1 cellular context compared by ENCODE assay signal in the genomic region with DNA sequence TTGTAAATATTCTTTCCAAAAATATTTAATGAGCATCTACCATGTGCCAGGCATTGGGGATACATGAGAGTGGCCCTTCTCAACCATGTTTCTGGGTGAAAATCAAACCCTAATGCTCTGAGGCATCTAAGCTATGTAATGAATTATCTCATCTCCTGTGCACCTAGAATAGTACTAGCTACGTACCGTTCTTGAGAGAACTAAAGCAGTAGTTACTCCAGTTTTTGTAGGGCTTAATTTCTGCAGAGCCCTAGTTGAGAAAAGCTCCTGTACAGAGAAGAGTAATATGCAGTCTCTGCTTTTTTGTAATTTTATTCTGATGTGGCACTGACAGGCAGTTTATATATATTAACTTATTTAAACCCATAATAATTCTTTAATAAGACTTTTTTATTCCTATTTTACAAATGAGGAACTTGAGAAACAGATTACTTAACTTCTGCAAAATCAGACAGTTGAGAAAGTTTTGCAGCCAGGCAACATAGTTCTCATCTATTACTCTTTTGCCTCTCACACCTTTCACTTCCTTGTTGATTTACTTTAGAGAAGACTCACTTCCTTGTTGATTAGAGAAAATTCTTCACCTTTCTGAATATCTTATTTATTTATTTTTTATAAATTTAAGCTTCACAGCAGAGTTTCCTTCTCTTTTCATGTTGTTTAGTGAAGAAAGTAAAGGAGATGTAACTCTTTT.
TF ChIP-seq lines count a peak whose summit lies in the region.

No MANE protein-coding gene starts in this region.

TF ChIP-seq in SK-N-SH treated with all-trans-retinoic acid at 6 μM for 48 hours, 23 proteins besides CTCF, POLR2A, EP300 and RAD21 (continued from another document):
- no peak for TF ChIP-seq ZFP30 (CRISPR knock-in tag; IDR thresholded peaks at IDR 0.05)
- TF ChIP-seq, protein P1, sequence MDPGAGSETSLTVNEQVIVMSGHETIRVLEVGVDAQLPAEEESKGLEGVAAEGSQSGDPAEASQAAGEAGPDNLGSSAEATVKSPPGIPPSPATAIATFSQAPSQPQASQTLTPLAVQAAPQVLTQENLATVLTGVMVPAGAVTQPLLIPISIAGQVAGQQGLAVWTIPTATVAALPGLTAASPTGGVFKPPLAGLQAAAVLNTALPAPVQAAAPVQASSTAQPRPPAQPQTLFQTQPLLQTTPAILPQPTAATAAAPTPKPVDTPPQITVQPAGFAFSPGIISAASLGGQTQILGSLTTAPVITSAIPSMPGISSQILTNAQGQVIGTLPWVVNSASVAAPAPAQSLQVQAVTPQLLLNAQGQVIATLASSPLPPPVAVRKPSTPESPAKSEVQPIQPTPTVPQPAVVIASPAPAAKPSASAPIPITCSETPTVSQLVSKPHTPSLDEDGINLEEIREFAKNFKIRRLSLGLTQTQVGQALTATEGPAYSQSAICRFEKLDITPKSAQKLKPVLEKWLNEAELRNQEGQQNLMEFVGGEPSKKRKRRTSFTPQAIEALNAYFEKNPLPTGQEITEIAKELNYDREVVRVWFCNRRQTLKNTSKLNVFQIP (CRISPR knock-in tag; IDR thresholded peaks at IDR 0.05; ENCODE audit: borderline replicate concordance, low read depth), result no peak
